ENCODE assay signal across 8 cellular contexts in genomic region chr19:42268704-42269517, GRCh38.
DNase-seq lines count a peak whose midpoint lies in the region; ATAC-seq lines count a peak whose summit lies in the region.

Gene CIC (plus strand): TSS chr19:42269252. CDS start chr19:42271784, 2,532 bp downstream.

- H3K36me3 Mint-ChIP-seq in dendritic cell treated with granulocyte-macrophage colony-stimulating factor and Interleukin-4, amounts not matched to agents 40 ng/mL and 50 ng/mL, for 4 days (ENCODE audit: low read depth) = peaks cover 30% of the 10 kb centered on the region

- peak within 1 kb of the TSS; percentile 90 for H3K4me3 Mint-ChIP-seq in dendritic cell treated with granulocyte-macrophage colony-stimulating factor and Interleukin-4, amounts not matched to agents 40 ng/mL and 50 ng/mL, for 4 days

- intact Hi-C loops in dendritic cell treated with granulocyte-macrophage colony-stimulating factor and Interleukin-4, amounts not matched to agents 40 ng/mL and 50 ng/mL, for 4 days (cut with micrococcal nuclease) = loop anchor here (1.0 to 2.0 kb wide), 2 partner anchors 13 to 14 kb away; no protein-coding TSS in a partner anchor

- H3K27ac Mint-ChIP-seq in dendritic cell treated with granulocyte-macrophage colony-stimulating factor and Interleukin-4, amounts not matched to agents 40 ng/mL and 50 ng/mL, for 4 days = no peak within 1 kb of the TSS

- peak; percentile 77 for ATAC-seq in GM19452 (IDR thresholded peaks at IDR 0.05; ENCODE audit: unreplicated experiment)
- peak; percentile 57 for ATAC-seq in HG03575 (IDR thresholded peaks at IDR 0.05; ENCODE audit: extremely low read depth, insufficient number of reproducible peaks, low FRiP score, unreplicated experiment)

- no peaks in the 10 kb centered on the region for H3K27me3 Mint-ChIP-seq in dendritic cell treated with granulocyte-macrophage colony-stimulating factor and Interleukin-4, amounts not matched to agents 40 ng/mL and 50 ng/mL, for 4 days

- no peaks in the 10 kb centered on the region for H3K9me3 Mint-ChIP-seq in dendritic cell treated with granulocyte-macrophage colony-stimulating factor and Interleukin-4, amounts not matched to agents 40 ng/mL and 50 ng/mL, for 4 days

- DNase-seq in C1 segment of cervical spinal cord (lab: John Stamatoyannopoulos, UW) (peak; percentile 98 to 100 (median 100)), NCI-H82 (lab: John Stamatoyannopoulos, UW) (peak; percentile 100), left kidney (ENCODE audit: low read depth, low spot score) (peak; percentile 100)
- peak; percentile 99 for DNase-seq in activated CD4-positive, alpha-beta T cell treated with anti-CD3 and anti-CD28 coated beads, Interleukin-2, amount 50 U/mL, for 48 hours
- DNase-seq in stimulated activated CD4-positive, alpha-beta T cell treated with anti-CD3 and anti-CD28 coated beads, Interleukin-2, amount 100 ng/mL, for 24 hours = peak; percentile 99

- peaks cover 40% of the 10 kb centered on the region for H3K4me1 Mint-ChIP-seq in dendritic cell treated with granulocyte-macrophage colony-stimulating factor and Interleukin-4, amounts not matched to agents 40 ng/mL and 50 ng/mL, for 4 days (ENCODE audit: low read depth)

Comparison
In these comparisons a context has a peak if more than half of its experiments do, and no peak if none do; other contexts are left out.
1. Peak in every context shown above with its lines: DNase-seq and ATAC-seq.